In genomic region chr15:75202251-75203016, GRCh38 we compare ENCODE assay signal across 9 cellular contexts. TPM values are rescaled to one million over a fixed set of nuclear protein-coding genes. Genes with fewer than 3 reads are reported as not detected.
DNase-seq lines count a peak whose midpoint lies in the region; ATAC-seq and TF ChIP-seq lines count a peak whose summit lies in the region.
"Had no signal": no experiment of that assay in that cellular context is flagged by ENCODE, and none has a peak within 500 bp of the region (broad histone marks: within the 10 kb centered on the region; RNA-seq: fewer than 3 reads in every experiment).

No MANE protein-coding gene starts in this region.

- H3K4me3 ChIP-seq in BLaER1 = peak overlapping the region; percentile 81
- H3K4me3 ChIP-seq in upper lobe of right lung = peak overlapping the region; percentile 100

- peak overlapping the region; percentile 83 for H3K4me3 Mint-ChIP-seq in glutamatergic neuron (ENCODE audit: unreplicated experiment)

- H3K4me2 ChIP-seq in BLaER1 = peak overlapping the region; percentile 98

- no peak overlapping the region for H3K27ac Mint-ChIP-seq in glutamatergic neuron (ENCODE audit: unreplicated experiment)

- peak; percentile 73 for TF ChIP-seq CTCF in glutamatergic neuron (IDR thresholded peaks at IDR 0.05; ENCODE audit: partially characterized antibody, unreplicated experiment)
- no peak for TF ChIP-seq CTCF in upper lobe of right lung (IDR thresholded peaks at IDR 0.05)

- no peaks in the 10 kb centered on the region; the same call in 1 of the 2 replicates for H3K27me3 ChIP-seq in BLaER1
- H3K27me3 ChIP-seq in upper lobe of right lung = no peaks in the 10 kb centered on the region

- H4K20me1 ChIP-seq in BLaER1 = peaks cover 55% of the 10 kb centered on the region

- H3K36me3 ChIP-seq in BLaER1 = peaks cover 20% of the 10 kb centered on the region
- peaks cover 20% of the 10 kb centered on the region for H3K36me3 ChIP-seq in upper lobe of right lung

- H3K9me3 ChIP-seq in BLaER1 (no peaks in the 10 kb centered on the region), upper lobe of right lung (no peaks in the 10 kb centered on the region)

- H3K4me1 Mint-ChIP-seq in glutamatergic neuron (ENCODE audit: low read depth, unreplicated experiment) = peaks cover 10% of the 10 kb centered on the region

- intact Hi-C loops in posterior cingulate gyrus (cut with DNase I) (loop anchor here (5.0 to 10.0 kb wide), 2 partner anchors 142 to 160 kb away; partner anchors contain the start of gene NEIL1), upper lobe of right lung (cut with DNase I) (loop anchor here (5.0 kb wide), 1 partner anchor 160 kb away; no protein-coding TSS in a partner anchor)

- in situ Hi-C loops in SK-MEL-5 (cut with HindIII; ENCODE audit: low pct_unique_long_range_greater_than_20kb, low sequenced_read_pairs) = no loop called here

- H3K27ac ChIP-seq in BLaER1 (peak overlapping the region; percentile 92), upper lobe of right lung (peak overlapping the region; percentile 96)

- H3K4me1 ChIP-seq in BLaER1 (peaks cover 65% of the 10 kb centered on the region), upper lobe of right lung (peaks cover 32% of the 10 kb centered on the region)

- peaks cover 14% of the 10 kb centered on the region for H3K27me3 Mint-ChIP-seq in glutamatergic neuron (ENCODE audit: unreplicated experiment)

- peak overlapping the region; percentile 94 for H3K9ac ChIP-seq in BLaER1

- DNase-seq in SK-MEL-5 (ENCODE audit: low read depth, low spot score) = peak; percentile 45
- DNase-seq in activated naive CD4-positive, alpha-beta T cell treated with anti-CD3 and anti-CD28 coated beads, Interleukin-2, amount 50 U/mL, for 16 hours = peak; percentile 90
- DNase-seq in glutamatergic neuron = peak; percentile 62
- peak in 9 of 10 donors; percentile 29 to 94 (median 61) for DNase-seq in posterior cingulate gyrus
- peak; percentile 91 for DNase-seq in upper lobe of right lung

- no peaks in the 10 kb centered on the region for H3K36me3 Mint-ChIP-seq in glutamatergic neuron (ENCODE audit: unreplicated experiment)

- H3K9me3 Mint-ChIP-seq in glutamatergic neuron (ENCODE audit: unreplicated experiment) = peaks cover 11% of the 10 kb centered on the region

- peak; percentile 35 for ATAC-seq in GM19043 (IDR thresholded peaks at IDR 0.05; ENCODE audit: low read depth, unreplicated experiment)
- peak; percentile 30 for ATAC-seq in HG03460 (IDR thresholded peaks at IDR 0.05; ENCODE audit: unreplicated experiment)
- peak; percentile 49 for ATAC-seq in upper lobe of right lung

RNA-seq across cellular contexts. Expression of gene C15orf39, which starts 0.8 kb away (rescaled TPM):
- 10.1 and 12.6 TPM in 2 replicates for total RNA-seq in SK-MEL-5 (2014; rRNA removed; shearing (Covaris generic))
- 27.2 and 47.2 TPM in 2 replicates for polyA plus RNA-seq in SK-MEL-5 (2015; cell fraction: cytosol; rRNA removed)
- 7.8 and 9.2 TPM in 2 replicates for polyA plus RNA-seq in SK-MEL-5 (2015; cell fraction: nucleus; rRNA removed)
- total RNA-seq in glutamatergic neuron (ENCODE audit: unreplicated experiment) = 9.0 TPM
- total RNA-seq in upper lobe of right lung = 33.3 TPM

RNA-seq across cellular contexts. Expression of gene GOLGA6C, which starts 55.7 kb away (rescaled TPM):
- total RNA-seq in SK-MEL-5 (2014; rRNA removed; shearing (Covaris generic)) = not detected in 2 replicates
- not detected in 2 replicates for polyA plus RNA-seq in SK-MEL-5 (2015; cell fraction: cytosol; rRNA removed)
- not detected in 2 replicates for polyA plus RNA-seq in SK-MEL-5 (2015; cell fraction: nucleus; rRNA removed)
- total RNA-seq in glutamatergic neuron (ENCODE audit: unreplicated experiment) = not detected
- not detected for total RNA-seq in upper lobe of right lung
- total RNA-seq: pulmonary artery endothelial cell had no signal

Comparison
In these comparisons a context has a peak if more than half of its experiments do, and no peak if none do; other contexts are left out.
1. Peak in every context shown above with its lines: DNase-seq, ATAC-seq, H3K4me3 ChIP-seq and H3K27ac ChIP-seq.